ENCODE assay signal across 9 cellular contexts in the genomic region with DNA sequence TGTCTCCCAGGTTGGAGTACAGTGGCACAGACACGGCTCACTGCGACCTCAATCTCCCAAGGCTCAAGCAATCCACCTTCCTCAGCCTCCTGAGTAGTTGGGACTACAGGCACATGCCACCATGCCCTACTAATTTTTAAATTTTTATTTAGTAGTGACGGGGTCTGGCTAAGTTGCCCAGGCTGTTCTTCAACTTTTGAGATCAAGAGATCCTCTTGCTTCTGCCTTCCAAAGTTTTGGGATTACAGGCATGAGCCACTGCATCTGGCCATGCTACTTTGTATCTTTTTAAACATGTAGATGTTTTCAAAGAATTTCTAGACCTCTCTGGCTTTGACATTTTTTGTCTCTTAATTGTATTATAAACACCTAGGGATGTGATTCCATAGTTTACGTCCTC. TPM values are rescaled to one million over a fixed set of nuclear protein-coding genes. Genes with fewer than 3 reads are reported as not detected.
DNase-seq lines count a peak whose midpoint lies in the region; ATAC-seq and TF ChIP-seq lines count a peak whose summit lies in the region.
"Had no signal": no experiment of that assay in that cellular context is flagged by ENCODE, and none has a peak within 500 bp of the region (broad histone marks: within the 10 kb centered on the region; RNA-seq: fewer than 3 reads in every experiment).

No MANE protein-coding gene starts in this region.

- H3K27ac ChIP-seq in RWPE2 (ENCODE audit: poor library complexity, severe bottlenecking) (no peak overlapping the region), thyroid gland (no peak overlapping the region)

- WGBS in thyroid gland, 2 donors, result 92 to 95% methylated on average over 4 of the region's 4 CpGs

- H3K36me3 Mint-ChIP-seq in activated T-cell treated with anti-CD3 and anti-CD28 coated beads, Interleukin-2, amount 50 U/mL, for 72 hours (ENCODE audit: insufficient read depth in 2 of 2), result peaks cover 2 to 11% of the 10 kb centered on the region in 2 donors
- peaks cover 3% of the 10 kb centered on the region for H3K36me3 Mint-ChIP-seq in stimulated activated memory B cell treated with anti-CD40 and anti-IgM and Interleukin-4, amounts not matched to agents 10 μg/mL and 1 μg/mL and 100 μg/mL, for 72 hours

- H3K4me1 ChIP-seq in RWPE2 (ENCODE audit: insufficient read depth, poor library complexity, severe bottlenecking) (peaks cover 11% of the 10 kb centered on the region), thyroid gland (peaks cover 12 to 18% of the 10 kb centered on the region in 2 donors)

- no peaks in the 10 kb centered on the region for H3K27me3 Mint-ChIP-seq in activated T-cell treated with anti-CD3 and anti-CD28 coated beads, Interleukin-2, amount 50 U/mL, for 72 hours (ENCODE audit: low read depth)
- no peaks in the 10 kb centered on the region for H3K27me3 Mint-ChIP-seq in stimulated activated memory B cell treated with anti-CD40 and anti-IgM and Interleukin-4, amounts not matched to agents 10 μg/mL and 1 μg/mL and 100 μg/mL, for 72 hours

- no peaks in the 10 kb centered on the region for H3K9me3 Mint-ChIP-seq in activated T-cell treated with anti-CD3 and anti-CD28 coated beads, Interleukin-2, amount 50 U/mL, for 72 hours
- H3K9me3 Mint-ChIP-seq in stimulated activated memory B cell treated with anti-CD40 and anti-IgM and Interleukin-4, amounts not matched to agents 10 μg/mL and 1 μg/mL and 100 μg/mL, for 72 hours, result no peaks in the 10 kb centered on the region

- H3K4me3 ChIP-seq in RWPE2 (ENCODE audit: severe bottlenecking), result peak overlapping the region; percentile 52
- peak overlapping the region; percentile 96 for H3K4me3 ChIP-seq in fibroblast of pulmonary artery (replicated peaks; ENCODE audit: low read depth, low read length)
- no peak overlapping the region for H3K4me3 ChIP-seq in thyroid gland (replicated peaks in 1 of 3)

- H3K27me3 ChIP-seq in RWPE2 (ENCODE audit: insufficient read depth, poor library complexity, severe bottlenecking) (no peaks in the 10 kb centered on the region), thyroid gland (no peaks in the 10 kb centered on the region)

- no peak for TF ChIP-seq POLR2A in thyroid gland (IDR thresholded peaks at IDR 0.05)

- peak overlapping the region; percentile 96 to 99 for H3K4me3 Mint-ChIP-seq in activated T-cell treated with anti-CD3 and anti-CD28 coated beads, Interleukin-2, amount 50 U/mL, for 72 hours
- peak overlapping the region; percentile 96 for H3K4me3 Mint-ChIP-seq in stimulated activated memory B cell treated with anti-CD40 and anti-IgM and Interleukin-4, amounts not matched to agents 10 μg/mL and 1 μg/mL and 100 μg/mL, for 72 hours

- no peak for ATAC-seq in activated T-cell treated with anti-CD3 and anti-CD28 coated beads, Interleukin-2, amount 50 U/mL, for 72 hours (replicated peaks in 1 of 2)
- ATAC-seq in RWPE2 (ENCODE audit: low read depth), result no peak
- ATAC-seq in stimulated activated memory B cell treated with anti-CD40 and anti-IgM and Interleukin-4, amounts not matched to agents 10 μg/mL and 1 μg/mL and 100 μg/mL, for 72 hours, result no peak

- H3K9me3 ChIP-seq in RWPE2 (ENCODE audit: severe bottlenecking) (no peaks in the 10 kb centered on the region), thyroid gland (no peaks in the 10 kb centered on the region)

- DNase-seq in activated T-cell treated with anti-CD3 and anti-CD28 coated beads, Interleukin-2, amount 50 U/mL, for 72 hours, result no peak
- no peak for DNase-seq in activated T-cell treated with anti-CD3 and anti-CD28 coated beads, Interleukin-2, amount 50 U/mL, for 48 hours
- DNase-seq in RWPE2 (ENCODE audit: low spot score) (no peak), fibroblast of pulmonary artery (ENCODE audit: low read depth) (no peak), RPMI8226 (no peak), GM13977 (ENCODE audit: low spot score) (no peak), thyroid gland (no peak)
- DNase-seq: SHP77 treated with DMSO at 0.1 percent for 48 hours had no signal

- intact Hi-C loops in thyroid gland (cut with DNase I), result no loop called here

- TF ChIP-seq CTCF in RWPE2 (IDR thresholded peaks at IDR 0.05; ENCODE audit: poor library complexity, severe bottlenecking) (no peak), fibroblast of pulmonary artery (IDR thresholded peaks at IDR 0.05; ENCODE audit: low read length, missing control alignments) (no peak), GM13977 (IDR thresholded peaks at IDR 0.05; ENCODE audit: extremely low read depth, insufficient read depth, missing control alignments) (no peak), thyroid gland (IDR thresholded peaks at IDR 0.05) (no peak)

- in situ Hi-C loops in GM13977 (cut with MboI; ENCODE audit: low pct_unique_long_range_greater_than_20kb, low sequenced_read_pairs, unreplicated experiment), result no loop called here

- peaks cover 41% of the 10 kb centered on the region for H3K4me1 Mint-ChIP-seq in activated T-cell treated with anti-CD3 and anti-CD28 coated beads, Interleukin-2, amount 50 U/mL, for 72 hours (ENCODE audit: low read depth)
- peaks cover 19% of the 10 kb centered on the region for H3K4me1 Mint-ChIP-seq in stimulated activated memory B cell treated with anti-CD40 and anti-IgM and Interleukin-4, amounts not matched to agents 10 μg/mL and 1 μg/mL and 100 μg/mL, for 72 hours

- H3K36me3 ChIP-seq in RWPE2 (ENCODE audit: low read depth) (peaks cover 7% of the 10 kb centered on the region; the same call in 1 of the 2 replicates), thyroid gland (no peaks in the 10 kb centered on the region)

- peak overlapping the region; percentile 96 for H3K27ac Mint-ChIP-seq in activated T-cell treated with anti-CD3 and anti-CD28 coated beads, Interleukin-2, amount 50 U/mL, for 72 hours
- H3K27ac Mint-ChIP-seq in stimulated activated memory B cell treated with anti-CD40 and anti-IgM and Interleukin-4, amounts not matched to agents 10 μg/mL and 1 μg/mL and 100 μg/mL, for 72 hours, result peak overlapping the region; percentile 98

RNA-seq across cellular contexts. Expression of a gene that starts 1.4 kb away (rescaled TPM):
- total RNA-seq in activated T-cell treated with anti-CD3 and anti-CD28 coated beads, Interleukin-2, amount 50 U/mL, for 72 hours, result 10 to 100 TPM; 27.3 to 29.0 TPM
- 1 to 10 TPM; 3.6 to 9.4 (median 5.4) TPM for total RNA-seq in thyroid gland

RNA-seq across cellular contexts. Expression of a gene that starts 1.5 kb away (rescaled TPM):
- total RNA-seq in activated T-cell treated with anti-CD3 and anti-CD28 coated beads, Interleukin-2, amount 50 U/mL, for 72 hours, result 10 to 100 TPM; 24.0 to 24.3 TPM
- total RNA-seq in thyroid gland, result 10 to 100 TPM; 22.6 to 27.3 (median 25.0) TPM

Comparison
In these comparisons a context has a peak if more than half of its experiments do, and no peak if none do; other contexts are left out.
1. H3K4me3 ChIP-seq: peak in RWPE2 (single experiment) and fibroblast of pulmonary artery (single experiment); none in thyroid gland (0 of 3).